22 cellular contexts compared by ENCODE assay signal in genomic region chr22:42926768-42927167, GRCh38.
DNase-seq lines count a peak whose midpoint lies in the region; ATAC-seq, FAIRE-seq and TF ChIP-seq lines count a peak whose summit lies in the region.
"Had no signal": no experiment of that assay in that cellular context is flagged by ENCODE, and none has a peak within 500 bp of the region (broad histone marks: within the 10 kb centered on the region; RNA-seq: fewer than 3 reads in every experiment).

No MANE protein-coding gene starts in this region.

- no peak overlapping the region for H3K4me3 ChIP-seq in naive thymus-derived CD4-positive, alpha-beta T cell (ENCODE audit: low read length)
- no peak overlapping the region for H3K4me3 ChIP-seq in thoracic aorta
- H3K4me3 ChIP-seq in kidney (ENCODE audit: low read length in 2 of 2), result no peak overlapping the region
- H3K4me3 ChIP-seq: mucosa of descending colon had no signal

- CTCF ChIA-PET in RWPE1 (lab: Yijun Ruan, JAX), result no interaction called here
- CTCF ChIA-PET in naive thymus-derived CD4-positive, alpha-beta T cell (lab: Charles Lee), result no interaction called here
- CTCF ChIA-PET in GM10248 (lab: Yijun Ruan, JAX), result interaction anchor here (1.0 kb wide), 1 partner anchor 87 kb away, joined by 4 read pairs; the partner anchor contains the start of gene PACSIN2

- FAIRE-seq in kidney (lab: Jason Lieb, UNC), result no peak
- FAIRE-seq: HTR-8/SVneo, keratinocyte had no signal

- POLR2A ChIA-PET in RWPE1 (lab: Yijun Ruan, JAX; ENCODE audit: low non-redundant PET), result no interaction called here
- POLR2A ChIA-PET in naive thymus-derived CD4-positive, alpha-beta T cell (lab: Charles Lee), result no interaction called here
- POLR2A ChIA-PET in GM10248 (lab: Yijun Ruan, JAX), result interaction anchor here (3.2 kb wide), 1 partner anchor 88 kb away, joined by 18 read pairs; the partner anchor contains the start of gene PACSIN2

- H3K9me3 ChIP-seq in naive thymus-derived CD4-positive, alpha-beta T cell (ENCODE audit: control insufficient read depth in 2 of 3, low read length in 3 of 3), result no peaks in the 10 kb centered on the region
- H3K9me3 ChIP-seq in thoracic aorta (no peaks in the 10 kb centered on the region), kidney (ENCODE audit: control insufficient read depth in 1 of 2, low read length in 2 of 2) (no peaks in the 10 kb centered on the region)
- H3K9me3 ChIP-seq: mucosa of descending colon had no signal

- H3K27ac Mint-ChIP-seq in central memory CD8-positive, alpha-beta T cell (ENCODE audit: low read depth), result peak overlapping the region; percentile 54
- peak overlapping the region in 5 of 9 donors; percentile 41 to 71 (median 56) for H3K27ac Mint-ChIP-seq in naive thymus-derived CD4-positive, alpha-beta T cell
- H3K27ac Mint-ChIP-seq: activated CD4-positive, alpha-beta memory T cell treated with anti-CD3 and anti-CD28 coated beads, Interleukin-2, amount 10 ng/mL, durations not matched to agents 7 days and 5 days; activated naive CD4-positive, alpha-beta T cell treated with anti-CD3 and anti-CD28 coated beads for 36 hours; activated T-cell treated with anti-CD3 and anti-CD28 coated beads, Interleukin-2, amount 50 U/mL, for 24 hours; T-helper 2 cell treated with Interferon-gamma antibody and Interleukin-4, amounts not matched to agents 5 μg/mL and 100 μg/mL, for 36 hours had no signal

- TF ChIP-seq CTCF in RWPE1 (conservative IDR thresholded peaks at IDR 0.05; ENCODE audit: low read depth) (no peak), thoracic aorta (IDR thresholded peaks at IDR 0.05) (no peak), kidney (IDR thresholded peaks at IDR 0.05; ENCODE audit: borderline replicate concordance, extremely low read depth, insufficient read depth) (no peak), GM10248 (IDR thresholded peaks at IDR 0.05; ENCODE audit: control extremely low read depth, extremely low read depth, low read depth, missing control alignments) (no peak)

- H3K36me3 Mint-ChIP-seq in central memory CD8-positive, alpha-beta T cell (ENCODE audit: insufficient read depth), result peaks cover 2% of the 10 kb centered on the region
- peaks cover 0 to 10% (median 0%) of the 10 kb centered on the region in 5 donors for H3K36me3 Mint-ChIP-seq in naive thymus-derived CD4-positive, alpha-beta T cell

- intact Hi-C loops in naive thymus-derived CD4-positive, alpha-beta T cell (cut with micrococcal nuclease), result no loop called here
- intact Hi-C loops in kidney (cut with DNase I), result no loop called here

- H3K27me3 ChIP-seq in naive thymus-derived CD4-positive, alpha-beta T cell (ENCODE audit: control insufficient read depth in 2 of 2, insufficient read depth in 2 of 2, low read length in 2 of 2), result no peaks in the 10 kb centered on the region
- no peaks in the 10 kb centered on the region for H3K27me3 ChIP-seq in thoracic aorta (replicated peaks; ENCODE audit: insufficient read depth)

- H3K4me1 Mint-ChIP-seq in central memory CD8-positive, alpha-beta T cell, result peaks cover 66% of the 10 kb centered on the region
- peaks cover 10 to 84% (median 76%) of the 10 kb centered on the region in 7 donors for H3K4me1 Mint-ChIP-seq in naive thymus-derived CD4-positive, alpha-beta T cell

- no peak overlapping the region for H3K4me3 Mint-ChIP-seq in central memory CD8-positive, alpha-beta T cell
- peak overlapping the region in 1 of 10 donors; percentile 34 for H3K4me3 Mint-ChIP-seq in naive thymus-derived CD4-positive, alpha-beta T cell
- H3K4me3 Mint-ChIP-seq: activated CD4-positive, alpha-beta memory T cell treated with anti-CD3 and anti-CD28 coated beads, Interleukin-2, amount 10 ng/mL, durations not matched to agents 7 days and 5 days; activated naive CD4-positive, alpha-beta T cell treated with anti-CD3 and anti-CD28 coated beads for 36 hours; activated T-cell treated with anti-CD3 and anti-CD28 coated beads, Interleukin-2, amount 50 U/mL, for 24 hours; T-helper 2 cell treated with Interferon-gamma antibody and Interleukin-4, amounts not matched to agents 5 μg/mL and 100 μg/mL, for 36 hours had no signal

- H3K27ac ChIP-seq in RWPE1, result peak overlapping the region; percentile 31; the same call in 1 of the 2 replicates
- no peak overlapping the region for H3K27ac ChIP-seq in naive thymus-derived CD4-positive, alpha-beta T cell (ENCODE audit: low read depth, low read length)
- peak overlapping the region; percentile 63 to 94 for H3K27ac ChIP-seq in thoracic aorta
- H3K27ac ChIP-seq in kidney (ENCODE audit: low read depth in 2 of 2, low read length in 2 of 2), result no peak overlapping the region

- DNase-seq in RWPE1 (ENCODE audit: low spot score) (no peak), thoracic aorta (ENCODE audit: low spot score) (no peak), kidney (no peak), NCI-H774 (lab: John Stamatoyannopoulos, UW) (no peak), ureter (ENCODE audit: low spot score) (no peak), GM10248 (ENCODE audit: extremely low spot score) (no peak)
- no peak for DNase-seq in central memory CD8-positive, alpha-beta T cell (ENCODE audit: low spot score in 2 of 2)
- no peak for DNase-seq in naive thymus-derived CD4-positive, alpha-beta T cell
- DNase-seq: activated CD4-positive, alpha-beta memory T cell treated with anti-CD3 and anti-CD28 coated beads, Interleukin-2, amount 10 ng/mL, durations not matched to agents 7 days and 5 days; activated CD4-positive, CD25-positive, alpha-beta regulatory T cell; activated naive CD4-positive, alpha-beta T cell treated with anti-CD3 and anti-CD28 coated beads for 36 hours; activated T-cell treated with anti-CD3 and anti-CD28 coated beads, Interleukin-2, amount 50 U/mL, for 24 hours; Kasumi-1; NCI-H1105; NCI-H2107; NCI-H82; stimulated activated CD4-positive, alpha-beta T cell treated with anti-CD3 and anti-CD28 coated beads, Interleukin-1b, Interleukin-23, amount 100 ng/mL, for 48 hours; stimulated activated naive CD8-positive, alpha-beta T cell treated with anti-CD3 and anti-CD28 coated beads, Interleukin-15, Interleukin-2, amounts not matched to agents 100 U/mL and 50 U/mL, for 24 hours had no signal

- no peaks in the 10 kb centered on the region for H3K27me3 Mint-ChIP-seq in central memory CD8-positive, alpha-beta T cell
- H3K27me3 Mint-ChIP-seq in naive thymus-derived CD4-positive, alpha-beta T cell, result no peaks in the 10 kb centered on the region
- H3K27me3 Mint-ChIP-seq: activated CD4-positive, alpha-beta memory T cell treated with anti-CD3 and anti-CD28 coated beads, Interleukin-2, amount 10 ng/mL, durations not matched to agents 7 days and 5 days; activated T-cell treated with anti-CD3 and anti-CD28 coated beads, Interleukin-2, amount 50 U/mL, for 24 hours had no signal

- H3K9ac ChIP-seq in kidney (ENCODE audit: low read length in 2 of 2), result no peak overlapping the region

- peaks cover 0 to 4% (median 0%) of the 10 kb centered on the region in 3 experiments for H3K36me3 ChIP-seq in naive thymus-derived CD4-positive, alpha-beta T cell (ENCODE audit: control insufficient read depth in 2 of 3, insufficient read depth in 3 of 3, low read length in 3 of 3)
- H3K36me3 ChIP-seq in thoracic aorta (no peaks in the 10 kb centered on the region), kidney (ENCODE audit: control insufficient read depth in 1 of 2, insufficient read depth in 2 of 2, low read length in 2 of 2) (no peaks in the 10 kb centered on the region)

- no peaks in the 10 kb centered on the region for H3K4me1 ChIP-seq in naive thymus-derived CD4-positive, alpha-beta T cell (ENCODE audit: control insufficient read depth in 2 of 2, insufficient read depth in 2 of 2, low read length in 2 of 2)
- H3K4me1 ChIP-seq in thoracic aorta (ENCODE audit: control insufficient read depth in 1 of 2, low read depth in 2 of 2) (peaks cover 63 to 91% of the 10 kb centered on the region in 2 donors), kidney (ENCODE audit: control insufficient read depth in 1 of 2, insufficient read depth in 1 of 2, low read depth in 1 of 2, low read length in 2 of 2) (peaks cover 27 to 36% of the 10 kb centered on the region in 2 donors)

- no peak for ATAC-seq in central memory CD8-positive, alpha-beta T cell (replicated peaks; ENCODE audit: extremely low read depth, poor library complexity, severe bottlenecking)
- ATAC-seq in naive thymus-derived CD4-positive, alpha-beta T cell, result no peak
- ATAC-seq in thoracic aorta (ENCODE audit: insufficient number of reproducible peaks, low FRiP score, low read depth), result no peak
- ATAC-seq: stimulated activated naive CD8-positive, alpha-beta T cell treated with anti-CD3 and anti-CD28 coated beads, Interleukin-15, Interleukin-2, amounts not matched to agents 100 U/mL and 50 U/mL, for 24 hours had no signal

- no peaks in the 10 kb centered on the region for H3K9me3 Mint-ChIP-seq in central memory CD8-positive, alpha-beta T cell
- H3K9me3 Mint-ChIP-seq in naive thymus-derived CD4-positive, alpha-beta T cell, result no peaks in the 10 kb centered on the region
- H3K9me3 Mint-ChIP-seq: activated CD4-positive, alpha-beta memory T cell treated with anti-CD3 and anti-CD28 coated beads, Interleukin-2, amount 10 ng/mL, durations not matched to agents 7 days and 5 days; activated naive CD4-positive, alpha-beta T cell treated with anti-CD3 and anti-CD28 coated beads for 36 hours; activated T-cell treated with anti-CD3 and anti-CD28 coated beads, Interleukin-2, amount 50 U/mL, for 24 hours; T-helper 2 cell treated with Interferon-gamma antibody and Interleukin-4, amounts not matched to agents 5 μg/mL and 100 μg/mL, for 36 hours had no signal

Comparison
In these comparisons a context has a peak if more than half of its experiments do, and no peak if none do; other contexts are left out.
1. H3K27ac ChIP-seq: peak in RWPE1 (single experiment) and thoracic aorta (2 of 2); none in naive thymus-derived CD4-positive, alpha-beta T cell (single experiment) and kidney (0 of 2).